In genomic region chr19:50434525-50434924, GRCh38 we compare ENCODE assay signal across 1 cellular context.
A peak's percentile ranks its signal among the peaks of the same experiment; 100 is the strongest.
TF ChIP-seq lines count a peak whose summit lies in the region.

No MANE protein-coding gene starts in this region.

TF ChIP-seq in GM12878, 131 proteins besides CTCF, POLR2A, EP300 and RAD21 (continues in another document):
- TF ChIP-seq REST (IDR thresholded peaks at IDR 0.05; ENCODE audit: low read depth, low read length): no peak
- no peak for TF ChIP-seq ZNF687 (IDR thresholded peaks at IDR 0.05)
- TF ChIP-seq PAX5 (IDR thresholded peaks at IDR 0.05; ENCODE audit: borderline replicate concordance, low read depth, low read length): peak; percentile 44; the same call in 1 of the 2 replicates
- no peak for TF ChIP-seq RB1 (IDR thresholded peaks at IDR 0.05; ENCODE audit: borderline replicate concordance)
- no peak for TF ChIP-seq GATAD2B (conservative IDR thresholded peaks at IDR 0.05; ENCODE audit: low read depth)
- no peak for TF ChIP-seq TBL1XR1 (IDR thresholded peaks at IDR 0.05; ENCODE audit: low read depth, low read length)
- no peak for TF ChIP-seq BHLHE40 (IDR thresholded peaks at IDR 0.05; ENCODE audit: borderline replicate concordance in 1 of 2, low read depth in 2 of 2, low read length in 1 of 2)
- no peak for TF ChIP-seq PML (IDR thresholded peaks at IDR 0.05; ENCODE audit: low read length)
- no peak for TF ChIP-seq SIX5 (IDR thresholded peaks at IDR 0.05; ENCODE audit: low read depth, low read length, severe bottlenecking)
- peak; percentile 64 for TF ChIP-seq NR2F1 (conservative IDR thresholded peaks at IDR 0.05)
- TF ChIP-seq MEF2A (IDR thresholded peaks at IDR 0.05; ENCODE audit: insufficient read depth, low read depth, low read length): 0 out of 2 replicates have a peak, but pooled peaks have one; percentile 14
- TF ChIP-seq USF1 (IDR thresholded peaks at IDR 0.05; ENCODE audit: borderline replicate concordance, extremely low read length, insufficient read depth, low read depth, low read length): no peak
- no peak for TF ChIP-seq ZBTB4 (CRISPR knock-in tag; IDR thresholded peaks at IDR 0.05)
- no peak for TF ChIP-seq HSF1 (IDR thresholded peaks at IDR 0.05; ENCODE audit: low read depth, low read length)
- no peak for TF ChIP-seq FOXM1 (IDR thresholded peaks at IDR 0.05; ENCODE audit: low read depth, low read length)
- TF ChIP-seq EED (IDR thresholded peaks at IDR 0.05; ENCODE audit: low read depth): 0 out of 2 replicates have a peak, but pooled peaks have one; percentile 21
- TF ChIP-seq BCL11A (IDR thresholded peaks at IDR 0.05; ENCODE audit: low read depth, low read length): no peak
- TF ChIP-seq ASH2L (IDR thresholded peaks at IDR 0.05; ENCODE audit: borderline replicate concordance, low read depth): no peak
- TF ChIP-seq E2F8 (IDR thresholded peaks at IDR 0.05; ENCODE audit: low read depth, partially characterized antibody): no peak
- no peak for TF ChIP-seq E4F1 (IDR thresholded peaks at IDR 0.05; ENCODE audit: borderline replicate concordance, partially characterized antibody)
- no peak for TF ChIP-seq SMAD5 (IDR thresholded peaks at IDR 0.05; ENCODE audit: low read depth)
- no peak for TF ChIP-seq E2F4 (IDR thresholded peaks at IDR 0.05; ENCODE audit: low read depth, low read length)
- TF ChIP-seq CREB1 (IDR thresholded peaks at IDR 0.05; ENCODE audit: low read depth): no peak
- no peak for TF ChIP-seq EGR1 (IDR thresholded peaks at IDR 0.05; ENCODE audit: borderline replicate concordance in 1 of 2, low read depth in 2 of 2, low read length in 2 of 2)
- no peak for TF ChIP-seq HDGF (IDR thresholded peaks at IDR 0.05)
- TF ChIP-seq ATF7 (IDR thresholded peaks at IDR 0.05; ENCODE audit: low read depth): no peak
- TF ChIP-seq BCLAF1 (IDR thresholded peaks at IDR 0.05): no peak
- TF ChIP-seq EZH2 (IDR thresholded peaks at IDR 0.05; ENCODE audit: borderline replicate concordance, control insufficient read depth, low read depth, low read length): no peak
- TF ChIP-seq PKNOX1 (IDR thresholded peaks at IDR 0.05): no peak
